In genomic region chr7:47377741-47378140, GRCh38 we compare ENCODE assay signal across 29 cellular contexts.
DNase-seq lines count a peak whose midpoint lies in the region; ATAC-seq, FAIRE-seq and TF ChIP-seq lines count a peak whose summit lies in the region.
"Had no signal": no experiment of that assay in that cellular context is flagged by ENCODE, and none has a peak within 500 bp of the region (broad histone marks: within the 10 kb centered on the region; RNA-seq: fewer than 3 reads in every experiment).

No MANE protein-coding gene starts in this region.

- WGBS in transverse colon (ENCODE audit: low coverage in 1 of 2), 2 donors: 85 to 95% methylated on average over 4 of the region's 4 CpGs

- peaks cover 28% of the 10 kb centered on the region for H3K36me3 Mint-ChIP-seq in chondrocyte (ENCODE audit: low read depth)
- no peaks in the 10 kb centered on the region for H3K36me3 Mint-ChIP-seq in activated T-cell treated with anti-CD3 and anti-CD28 coated beads, Interleukin-2, amount 50 U/mL, for 72 hours (ENCODE audit: insufficient read depth in 2 of 2)
- H3K36me3 Mint-ChIP-seq: CD4-positive, CD25-positive, alpha-beta regulatory T cell had no signal

- H3K27me3 Mint-ChIP-seq in chondrocyte (ENCODE audit: low read depth): no peaks in the 10 kb centered on the region
- H3K27me3 Mint-ChIP-seq in activated T-cell treated with anti-CD3 and anti-CD28 coated beads, Interleukin-2, amount 50 U/mL, for 72 hours (ENCODE audit: low read depth): peaks cover 20% of the 10 kb centered on the region

- H3K4me1 ChIP-seq in keratinocyte (ENCODE audit: control insufficient read depth, extremely low read depth, insufficient read depth, low read length): peaks cover 31% of the 10 kb centered on the region
- peaks cover 24 to 64% (median 40%) of the 10 kb centered on the region in 4 donors for H3K4me1 ChIP-seq in transverse colon

- H3K36me3 ChIP-seq in keratinocyte (ENCODE audit: control insufficient read depth in 2 of 2, extremely low read depth in 1 of 2, insufficient read depth in 2 of 2, low read length in 2 of 2): no peaks in the 10 kb centered on the region
- H3K36me3 ChIP-seq in transverse colon: no peaks in the 10 kb centered on the region

- TF ChIP-seq CTCF in chondrocyte (IDR thresholded peaks at IDR 0.05) (no peak), keratinocyte (optimal IDR thresholded peaks at IDR 0.05 in 1 of 3, IDR thresholded peaks at IDR 0.05 in 1 of 3, conservative IDR thresholded peaks at IDR 0.05 in 1 of 3; ENCODE audit: extremely low read depth in 1 of 3, insufficient read depth in 2 of 3, low read length in 3 of 3) (no peak), transverse colon (IDR thresholded peaks at IDR 0.05) (no peak), GM13976 (IDR thresholded peaks at IDR 0.05; ENCODE audit: borderline replicate concordance, control extremely low read depth, extremely low read depth, insufficient read depth, missing control alignments) (no peak)

- intact Hi-C loops in transverse colon (cut with DNase I; ENCODE audit: low total_unique reads): no loop called here

- no peak overlapping the region for H2AFZ ChIP-seq in keratinocyte (ENCODE audit: control insufficient read depth, low read length)
- H2AFZ ChIP-seq: GM23248 had no signal

- no peak overlapping the region for H3K27ac ChIP-seq in keratinocyte (ENCODE audit: control insufficient read depth, insufficient read depth, low read length)
- H3K27ac ChIP-seq in transverse colon: no peak overlapping the region
- H3K27ac ChIP-seq: BLaER1, GM23248, KMS-11, SJSA1 had no signal

- TF ChIP-seq POLR2A in transverse colon (IDR thresholded peaks at IDR 0.05): no peak

- dilution Hi-C loops in keratinocyte (cut with MboI; ENCODE audit: extremely low pct_ligation_motif_present, low sequenced_read_pairs): no loop called here

- DNase-seq in LoVo (ENCODE audit: low spot score): peak; percentile 51
- DNase-seq in chondrocyte (ENCODE audit: low spot score): no peak
- no peak for DNase-seq in keratinocyte (ENCODE audit: low read depth, low spot score)
- peak; percentile 6 for DNase-seq in transverse colon
- no peak for DNase-seq in stimulated activated naive CD4-positive, alpha-beta T cell (lab: John Stamatoyannopoulos, UW)
- no peak for DNase-seq in activated T-cell treated with anti-CD3 and anti-CD28 coated beads, Interleukin-2, amount 50 U/mL, for 72 hours
- DNase-seq in GM13976 (ENCODE audit: low spot score): no peak
- DNase-seq in stimulated activated CD4-positive, alpha-beta T cell treated with anti-CD3 and anti-CD28 coated beads, Interleukin-4, amount 100 ng/mL, for 24 hours: no peak
- DNase-seq: CD4-positive, CD25-positive, alpha-beta regulatory T cell; DMS153; DND-41; GM23248; H9; IMR-90; NCI-H1092 treated with DMSO at 0.1 percent for 48 hours; NCI-H1436; NCI-H187; NCI-H2081 treated with DMSO at 0.1 percent for 48 hours; NCI-H2171; NCI-H345; NCI-H510A treated with DMSO at 0.1 percent for 48 hours; NCI-H774; Right ventricle myocardium superior; RPMI8226 had no signal

- peaks cover 97% of the 10 kb centered on the region for H3K4me1 Mint-ChIP-seq in chondrocyte (ENCODE audit: low read depth)
- no peaks in the 10 kb centered on the region for H3K4me1 Mint-ChIP-seq in activated T-cell treated with anti-CD3 and anti-CD28 coated beads, Interleukin-2, amount 50 U/mL, for 72 hours (ENCODE audit: low read depth)
- H3K4me1 Mint-ChIP-seq: CD4-positive, CD25-positive, alpha-beta regulatory T cell had no signal

- no peaks in the 10 kb centered on the region for H4K20me1 ChIP-seq in keratinocyte (ENCODE audit: control insufficient read depth, extremely low read depth, insufficient read depth, low read length)

- H3K4me3 Mint-ChIP-seq in chondrocyte (ENCODE audit: unreplicated experiment): no peak overlapping the region
- H3K4me3 Mint-ChIP-seq in activated T-cell treated with anti-CD3 and anti-CD28 coated beads, Interleukin-2, amount 50 U/mL, for 72 hours: no peak overlapping the region
- H3K4me3 Mint-ChIP-seq: CD4-positive, CD25-positive, alpha-beta regulatory T cell; H9 had no signal

- no peak overlapping the region for H3K4me2 ChIP-seq in keratinocyte (ENCODE audit: control insufficient read depth, extremely low read depth, insufficient read depth, low read depth, low read length)
- H3K4me2 ChIP-seq: BLaER1, KMS-11 had no signal

- peaks cover 41% of the 10 kb centered on the region for H3K27me3 ChIP-seq in keratinocyte (ENCODE audit: control insufficient read depth, extremely low read depth, insufficient read depth, low read length)
- H3K27me3 ChIP-seq in transverse colon: no peaks in the 10 kb centered on the region
- H3K27me3 ChIP-seq: SJSA1 had no signal

- peak overlapping the region; percentile 8 for H3K27ac Mint-ChIP-seq in chondrocyte (ENCODE audit: unreplicated experiment)
- no peak overlapping the region for H3K27ac Mint-ChIP-seq in activated T-cell treated with anti-CD3 and anti-CD28 coated beads, Interleukin-2, amount 50 U/mL, for 72 hours
- H3K27ac Mint-ChIP-seq: CD4-positive, CD25-positive, alpha-beta regulatory T cell; H9 had no signal

- ATAC-seq in activated T-cell treated with anti-CD3 and anti-CD28 coated beads, Interleukin-2, amount 50 U/mL, for 72 hours (replicated peaks in 1 of 2): no peak

- no peaks in the 10 kb centered on the region for H3K9me3 Mint-ChIP-seq in chondrocyte (ENCODE audit: low read depth)
- H3K9me3 Mint-ChIP-seq in activated T-cell treated with anti-CD3 and anti-CD28 coated beads, Interleukin-2, amount 50 U/mL, for 72 hours: no peaks in the 10 kb centered on the region
- H3K9me3 Mint-ChIP-seq: H9 had no signal

- no peak for TF ChIP-seq EP300 in transverse colon (IDR thresholded peaks at IDR 0.05; ENCODE audit: low read depth)

- H3K9me1 ChIP-seq in keratinocyte (ENCODE audit: control insufficient read depth, extremely low read depth, insufficient read depth, low read length): no peaks in the 10 kb centered on the region

- H3K4me3 ChIP-seq in keratinocyte (ENCODE audit: control insufficient read depth in 2 of 3, extremely low read depth in 1 of 3, insufficient read depth in 2 of 3, low read depth in 1 of 3, low read length in 3 of 3) (no peak overlapping the region), transverse colon (no peak overlapping the region)
- H3K4me3 ChIP-seq: BLaER1, GM23248, SJSA1 had no signal

- H3K9me3 ChIP-seq in keratinocyte (ENCODE audit: control insufficient read depth, low read depth, low read length) (no peaks in the 10 kb centered on the region), transverse colon (no peaks in the 10 kb centered on the region)
- H3K9me3 ChIP-seq: BLaER1, SJSA1 had no signal

- peak; percentile 64 for FAIRE-seq in keratinocyte (lab: Jason Lieb, UNC)
- FAIRE-seq: GM12892, GM18507 had no signal

- no peaks in the 10 kb centered on the region for H3K79me2 ChIP-seq in keratinocyte (ENCODE audit: control insufficient read depth, insufficient read depth, low read length)

- in situ Hi-C loops in transverse colon (cut with MboI; ENCODE audit: low pct_ligation_motif_present in 1 of 4, low pct_unique_long_range_greater_than_20kb in 1 of 4, low sequenced_read_pairs in 3 of 4): no loop called here
- in situ Hi-C loops in GM13976 (cut with MboI; ENCODE audit: low sequenced_read_pairs, unreplicated experiment): no loop called here

- H3K9ac ChIP-seq in keratinocyte (ENCODE audit: control insufficient read depth, extremely low read depth, insufficient read depth, low read length): no peak overlapping the region
- H3K9ac ChIP-seq: BLaER1, GM23248, KMS-11 had no signal

Comparison
In these comparisons a context has a peak if more than half of its experiments do, and no peak if none do; other contexts are left out.
1. DNase-seq: peak in LoVo (single experiment) and transverse colon (single experiment); none in chondrocyte (single experiment), keratinocyte (single experiment), stimulated activated naive CD4-positive, alpha-beta T cell (0 of 6), activated T-cell treated with anti-CD3 and anti-CD28 coated beads, Interleukin-2, amount 50 U/mL, for 72 hours (0 of 2), GM13976 (single experiment) and stimulated activated CD4-positive, alpha-beta T cell treated with anti-CD3 and anti-CD28 coated beads, Interleukin-4, amount 100 ng/mL, for 24 hours (single experiment).